ENCODE assay signal across 8 cellular contexts in the genomic region with DNA sequence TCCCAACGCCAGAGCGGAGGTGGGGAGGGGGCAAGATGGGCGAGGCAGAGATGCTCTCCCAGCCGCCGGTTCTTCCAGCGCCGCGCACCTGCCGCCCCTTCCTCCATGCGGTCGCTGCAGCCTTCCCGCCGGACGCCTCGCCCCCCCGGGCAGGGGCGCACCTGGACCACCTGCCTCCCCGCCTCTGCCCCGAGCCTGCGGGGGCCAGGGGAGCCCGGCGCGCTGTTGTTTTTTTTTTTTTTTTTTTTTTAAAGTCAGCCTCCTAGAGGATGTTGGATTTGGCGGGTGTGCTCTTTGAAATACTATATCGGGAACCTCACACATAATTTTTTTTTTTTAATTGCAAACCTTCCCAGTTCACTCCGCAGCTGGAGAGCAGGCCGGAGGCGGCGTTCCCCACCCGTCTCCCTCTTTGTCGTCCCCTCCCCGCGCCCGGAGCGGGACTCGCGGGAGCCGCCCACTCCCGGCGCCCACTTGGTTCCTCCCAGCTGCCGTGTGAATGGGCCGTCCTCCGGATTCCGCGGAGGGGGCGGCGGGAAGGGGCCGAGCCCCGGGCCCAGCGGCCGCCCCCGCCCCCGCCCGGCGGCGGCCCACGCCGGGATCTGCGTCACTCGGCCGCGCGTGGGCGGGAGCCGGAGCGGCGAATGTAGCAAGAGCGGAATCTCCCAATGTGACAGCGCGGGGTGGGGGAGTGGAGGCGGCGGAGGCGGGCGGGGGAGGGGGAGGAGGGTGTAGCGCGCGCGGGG. TPM values are rescaled to one million over a fixed set of nuclear protein-coding genes. Genes with fewer than 3 reads are reported as not detected.
DNase-seq lines count a peak whose midpoint lies in the region; ATAC-seq and TF ChIP-seq lines count a peak whose summit lies in the region.

No MANE protein-coding gene starts in this region.

- ATAC-seq in HG03439 (IDR thresholded peaks at IDR 0.05; ENCODE audit: unreplicated experiment) = peak; percentile 74
- peak; percentile 95 to 96 for ATAC-seq in lower lobe of right lung

- no peaks in the 10 kb centered on the region for H3K9me3 ChIP-seq in lower lobe of right lung

- H3K4me1 ChIP-seq in lower lobe of right lung = peaks cover 24% of the 10 kb centered on the region

- intact Hi-C loops in dorsolateral prefrontal cortex (cut with DNase I) (loop anchor here (1.0 to 10.0 kb wide), 4 partner anchors 64 to 116 kb away; a partner anchor contains a TSS), lower lobe of right lung (cut with DNase I) (no loop called here)

- TF ChIP-seq CTCF in BJ (IDR thresholded peaks at IDR 0.05; ENCODE audit: insufficient read depth, low read depth, low read length) = no peak
- peak in 9 of 56 donors; percentile 6 to 32 (median 14) for TF ChIP-seq CTCF in dorsolateral prefrontal cortex (IDR thresholded peaks at IDR 0.05 in 54 of 56, conservative IDR thresholded peaks at IDR 0.05 in 2 of 56; ENCODE audit: low read depth in 1 of 56, partially characterized antibody in 56 of 56)
- no peak for TF ChIP-seq CTCF in lower lobe of right lung (IDR thresholded peaks at IDR 0.05)

- POLR2A ChIA-PET in BJ (lab: Charles Lee) = interaction anchor here (0.7 kb wide), 1 partner anchor 14 kb away, joined by 5 read pairs; no protein-coding TSS in a partner anchor

- H3K27me3 ChIP-seq in BJ (ENCODE audit: control insufficient read depth, insufficient read depth, low read length) (no peaks in the 10 kb centered on the region), dorsolateral prefrontal cortex (no peaks in the 10 kb centered on the region), lower lobe of right lung (ENCODE audit: low read depth) (no peaks in the 10 kb centered on the region)

- H3K27ac ChIP-seq in dorsolateral prefrontal cortex (peak overlapping the region; percentile 69 to 98 (median 94)), lower lobe of right lung (peak overlapping the region; percentile 86)

- peak overlapping the region; percentile 92 for H3K4me3 ChIP-seq in BJ (ENCODE audit: low read depth, low read length)
- H3K4me3 ChIP-seq in dorsolateral prefrontal cortex = peak overlapping the region; percentile 58 to 92 (median 84)
- H3K4me3 ChIP-seq in lower lobe of right lung = peak overlapping the region; percentile 70

- CTCF ChIA-PET in BJ (lab: Yijun Ruan, JAX) = interaction anchor here (0.6 kb wide), 1 partner anchor 131 kb away, joined by 3 read pairs; no protein-coding TSS in a partner anchor

- H3K36me3 ChIP-seq in BJ (ENCODE audit: control insufficient read depth, insufficient read depth, low read length) (no peaks in the 10 kb centered on the region), lower lobe of right lung (no peaks in the 10 kb centered on the region)

- DNase-seq in BJ (ENCODE audit: low read depth) (no peak), GM19238 (ENCODE audit: insufficient read length, low spot score) (peak; percentile 70), NCI-H510A treated with DMSO at 0.1 percent for 48 hours (lab: John Stamatoyannopoulos, UW) (peak; percentile 59), dorsolateral prefrontal cortex (peak; percentile 80 to 95 (median 86)), lower lobe of right lung (peak; percentile 93)
- DNase-seq in activated CD4-positive, alpha-beta T cell treated with anti-CD3 and anti-CD28 coated beads, Interleukin-2, amount 50 U/mL, for 48 hours = peak; percentile 77 to 81
- DNase-seq in stimulated activated CD4-positive, alpha-beta T cell treated with anti-CD3 and anti-CD28 coated beads, Interleukin-4, amount 100 ng/mL, for 48 hours (ENCODE audit: low read depth in 2 of 2) = peak; percentile 68 to 77

RNA-seq across cellular contexts. Expression of a gene that starts 0.4 kb away (rescaled TPM):
- 14.1 and 19.5 TPM in 2 replicates for polyA plus RNA-seq in BJ (2011; rRNA removed)
- polyA minus RNA-seq in BJ (2011; rRNA and poly(A)+ RNA removed) = 17.4 and 29.3 TPM in 2 replicates
- total RNA-seq in dorsolateral prefrontal cortex (100 to 1,000 TPM in 1 of 120 experiments, 10 to 100 TPM in 119; 42.6 to 115 (median 62.1) TPM), lower lobe of right lung (39.9 TPM)
